Comparison of ENCODE assay signal across 1 cellular context in the genomic region with DNA sequence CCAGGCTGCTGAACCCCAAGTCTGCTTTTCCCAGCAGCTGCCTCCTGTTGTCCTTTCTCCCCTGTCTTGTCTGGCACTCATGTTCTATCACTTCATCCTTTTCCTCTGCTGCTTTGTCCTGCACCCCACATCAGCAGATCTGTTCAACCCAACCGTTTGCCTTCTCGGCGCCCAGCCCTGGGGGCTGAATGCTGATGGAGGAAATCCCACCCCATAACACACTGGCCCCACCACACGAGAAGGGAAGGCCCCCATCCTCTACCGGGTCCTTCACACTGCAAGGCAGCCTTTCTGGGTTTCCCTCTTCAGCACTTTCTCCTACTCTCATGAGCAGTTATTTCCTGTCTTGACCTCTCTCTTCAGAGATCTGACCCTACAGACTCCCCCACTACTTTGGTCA.
TF ChIP-seq lines count a peak whose summit lies in the region.

No MANE protein-coding gene starts in this region.

TF ChIP-seq in IMR-90, 13 proteins besides CTCF, POLR2A, EP300 and RAD21 (continued from another document):
- TF ChIP-seq CHD1 (IDR thresholded peaks at IDR 0.05; ENCODE audit: low read depth, low read length) (no peak), CEBPB (IDR thresholded peaks at IDR 0.05; ENCODE audit: low read depth, low read length) (no peak), SMC3 (IDR thresholded peaks at IDR 0.05; ENCODE audit: low read depth, low read length) (no peak), FOS (IDR thresholded peaks at IDR 0.05; ENCODE audit: low read depth, low read length) (no peak), MXI1 (IDR thresholded peaks at IDR 0.05; ENCODE audit: borderline replicate concordance, low read depth, low read length) (no peak)
